8 cellular contexts compared by ENCODE assay signal in the genomic region with DNA sequence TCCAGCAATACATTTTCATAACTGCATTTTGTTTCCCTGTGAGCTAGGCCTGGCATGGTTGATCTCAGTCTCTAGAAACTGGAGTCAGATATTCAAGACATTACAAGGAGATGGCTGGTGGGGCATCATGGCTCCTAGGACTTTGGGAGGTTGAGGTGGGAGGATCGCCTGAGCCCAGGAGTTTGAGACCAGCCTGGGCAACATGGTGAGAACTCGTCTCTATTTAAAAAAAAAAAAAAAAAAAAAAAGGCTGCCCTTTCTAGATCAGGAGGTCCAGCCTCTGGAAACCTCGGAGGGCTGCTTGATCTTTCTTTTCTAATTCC. TPM values are rescaled to one million over a fixed set of nuclear protein-coding genes. Genes with fewer than 3 reads are reported as not detected.
DNase-seq lines count a peak whose midpoint lies in the region; ATAC-seq, FAIRE-seq and TF ChIP-seq lines count a peak whose summit lies in the region.

No MANE protein-coding gene starts in this region.

- no TSS peak for BruUV-seq in OCI-LY7 (replicated peaks; lab: Mats Ljungman, UMichigan)

- H3K27me3 Mint-ChIP-seq in CD8-positive, alpha-beta T cell (ENCODE audit: low read depth): no peaks in the 10 kb centered on the region
- peaks cover 4% of the 10 kb centered on the region for H3K27me3 Mint-ChIP-seq in endothelial cell (ENCODE audit: unreplicated experiment)

- no peak for TF ChIP-seq CTCF in CD8-positive, alpha-beta T cell (IDR thresholded peaks at IDR 0.05)
- TF ChIP-seq CTCF in OCI-LY7 (conservative IDR thresholded peaks at IDR 0.05; ENCODE audit: low read length) (no peak), endothelial cell (IDR thresholded peaks at IDR 0.05; ENCODE audit: unreplicated experiment) (no peak), pancreas (IDR thresholded peaks at IDR 0.05) (no peak)

- no peaks in the 10 kb centered on the region for H3K27me3 ChIP-seq in CD8-positive, alpha-beta T cell (ENCODE audit: insufficient read depth, low read length)
- H3K27me3 ChIP-seq in pancreas: no peaks in the 10 kb centered on the region

- DNase-seq in CD8-positive, alpha-beta T cell: no peak
- no peak for DNase-seq in OCI-LY7 (ENCODE audit: low spot score)
- no peak for DNase-seq in endothelial cell (ENCODE audit: low spot score)
- no peak for DNase-seq in pancreas
- no peak for DNase-seq in EL
- no peak for DNase-seq in GF-D8 (lab: John Stamatoyannopoulos, UW)
- no peak for DNase-seq in GDM1 (lab: John Stamatoyannopoulos, UW)

- ATAC-seq in CD8-positive, alpha-beta T cell: no peak
- peak in 1 of 4 donors; percentile 4 for ATAC-seq in pancreas
- no peak for ATAC-seq in GM21526 (IDR thresholded peaks at IDR 0.05; ENCODE audit: low FRiP score, unreplicated experiment)

- peaks cover 26% of the 10 kb centered on the region for H3K36me3 Mint-ChIP-seq in CD8-positive, alpha-beta T cell
- H3K36me3 Mint-ChIP-seq in endothelial cell (ENCODE audit: low read depth, unreplicated experiment): peaks cover 10% of the 10 kb centered on the region

- POLR2A ChIA-PET in CD8-positive, alpha-beta T cell (lab: Charles Lee): interaction anchor here (0.7 to 3.7 kb wide), 4 partner anchors 14 to 249 kb away, joined by 4 to 19 read pairs (median 6); a partner anchor contains a TSS
- POLR2A ChIA-PET in OCI-LY7 (lab: Charles Lee): interaction anchor here (0.7 to 4.9 kb wide), 12 partner anchors 8 to 220 kb away, joined by 3 to 34 read pairs (median 6); a partner anchor contains a TSS

- WGBS in pancreas, 2 donors: 9 to 23% methylated on average over 3 of the region's 3 CpGs

- H3K27ac Mint-ChIP-seq in CD8-positive, alpha-beta T cell: peak overlapping the region; percentile 92
- peak overlapping the region; percentile 95 for H3K27ac Mint-ChIP-seq in endothelial cell (ENCODE audit: unreplicated experiment)

- H3K4me3 ChIP-seq in CD8-positive, alpha-beta T cell (ENCODE audit: low read depth, low read length): peak overlapping the region; percentile 85
- H3K4me3 ChIP-seq in OCI-LY7 (ENCODE audit: low read depth, low read length, poor library complexity, severe bottlenecking) (peak overlapping the region; percentile 83), pancreas (peak overlapping the region in 2 of 4 donors; percentile 60 to 70)

- CTCF ChIA-PET in CD8-positive, alpha-beta T cell (lab: Charles Lee): interaction anchor here (1.1 to 1.4 kb wide), 2 partner anchors 25 to 188 kb away, joined by 4 read pairs; no protein-coding TSS in a partner anchor
- CTCF ChIA-PET in OCI-LY7 (lab: Charles Lee; ENCODE audit: unreplicated experiment): no interaction called here

- peaks cover 29% of the 10 kb centered on the region; the same call in 1 of the 2 replicates for H3K79me2 ChIP-seq in OCI-LY7 (ENCODE audit: insufficient read depth, low read depth, low read length)

- peak overlapping the region; percentile 93 for H3K4me3 Mint-ChIP-seq in CD8-positive, alpha-beta T cell
- peak overlapping the region; percentile 91 for H3K4me3 Mint-ChIP-seq in endothelial cell (ENCODE audit: unreplicated experiment)

- H3K9me3 ChIP-seq in CD8-positive, alpha-beta T cell (ENCODE audit: low read length): no peaks in the 10 kb centered on the region
- no peaks in the 10 kb centered on the region for H3K9me3 ChIP-seq in OCI-LY7 (ENCODE audit: low read length)
- no peaks in the 10 kb centered on the region for H3K9me3 ChIP-seq in pancreas

- no peaks in the 10 kb centered on the region for H3K9me2 ChIP-seq in OCI-LY7 (ENCODE audit: insufficient read depth, low read length)

- H3K9me3 Mint-ChIP-seq in CD8-positive, alpha-beta T cell: no peaks in the 10 kb centered on the region
- H3K9me3 Mint-ChIP-seq in endothelial cell (ENCODE audit: unreplicated experiment): no peaks in the 10 kb centered on the region

- peaks cover 7% of the 10 kb centered on the region for H3K36me3 ChIP-seq in CD8-positive, alpha-beta T cell (ENCODE audit: insufficient read depth, low read length)
- H3K36me3 ChIP-seq in OCI-LY7 (ENCODE audit: insufficient read depth, low read length) (peaks cover 25% of the 10 kb centered on the region), pancreas (peaks cover 0 to under 1% (median 0%) of the 10 kb centered on the region in 3 donors)

- H3K4me1 Mint-ChIP-seq in CD8-positive, alpha-beta T cell (ENCODE audit: low read depth): peaks cover 40% of the 10 kb centered on the region
- peaks cover 44% of the 10 kb centered on the region for H3K4me1 Mint-ChIP-seq in endothelial cell (ENCODE audit: unreplicated experiment)

- peak overlapping the region; percentile 95 for H3K4me2 ChIP-seq in OCI-LY7 (ENCODE audit: low read length)

- H3K27ac ChIP-seq in CD8-positive, alpha-beta T cell (ENCODE audit: low read depth, low read length): no peak overlapping the region
- H3K27ac ChIP-seq in OCI-LY7 (ENCODE audit: low read depth, low read length, poor library complexity, severe bottlenecking) (peak overlapping the region; percentile 79), pancreas (peak overlapping the region; percentile 75 to 91 (median 83))

- H3K4me1 ChIP-seq in CD8-positive, alpha-beta T cell (ENCODE audit: insufficient read depth, low read length): peaks cover 18% of the 10 kb centered on the region
- peaks cover 27% of the 10 kb centered on the region for H3K4me1 ChIP-seq in OCI-LY7 (ENCODE audit: insufficient read depth, low read length, poor library complexity, severe bottlenecking)
- peaks cover 9 to 18% (median 11%) of the 10 kb centered on the region in 3 donors for H3K4me1 ChIP-seq in pancreas

- FAIRE-seq in pancreas (lab: Jason Lieb, UNC): no peak

- no peaks in the 10 kb centered on the region for H4K20me1 ChIP-seq in OCI-LY7 (ENCODE audit: insufficient read depth, low read length)

- H2AFZ ChIP-seq in OCI-LY7 (ENCODE audit: low read length): peak overlapping the region; percentile 72; the same call in 1 of the 2 replicates

- intact Hi-C loops in CD8-positive, alpha-beta T cell (cut with DNase I, micrococcal nuclease): loop anchor here (1.0 to 2.0 kb wide), 3 partner anchors 16 to 18 kb away; a partner anchor contains a TSS
- intact Hi-C loops in OCI-LY7 (cut with micrococcal nuclease; ENCODE audit: unreplicated experiment) (no loop called here), pancreas (cut with DNase I) (no loop called here)

RNA-seq across cellular contexts. Expression of a gene that starts 0.4 kb away (rescaled TPM):
- 10 to 100 TPM; 28.1 to 28.7 TPM for total RNA-seq in CD8-positive, alpha-beta T cell
- 112 and 156 TPM in 2 replicates for total RNA-seq in OCI-LY7 (2014; rRNA removed; shearing (Covaris generic))
- total RNA-seq in OCI-LY7 (2022): 152 and 160 TPM in 2 replicates
- 225 TPM for total RNA-seq in endothelial cell (ENCODE audit: unreplicated experiment)
- 100 to 1,000 TPM in 1 of 6 donors, 10 to 100 TPM in 5; 57.7 to 109 (median 69.7) TPM for total RNA-seq in pancreas
- polyA plus RNA-seq in pancreas: 100 to 1,000 TPM; 137 to 150 TPM

RNA-seq across cellular contexts. Expression of a gene that starts 7.2 kb away (rescaled TPM):
- 10 to 100 TPM; 22.7 to 23.9 TPM for total RNA-seq in CD8-positive, alpha-beta T cell
- total RNA-seq in OCI-LY7 (2014; rRNA removed; shearing (Covaris generic)): 0.54 and 3.0 TPM in 2 replicates
- total RNA-seq in OCI-LY7 (2022) (3.8 and 3.9 TPM in 2 replicates), endothelial cell (ENCODE audit: unreplicated experiment) (296 TPM), pancreas (10 to 100 TPM in 3 of 6 donors, 1 to 10 TPM in 3; 8.3 to 14.2 (median 11.1) TPM)
- polyA plus RNA-seq in pancreas: 10 to 100 TPM; 27.7 to 29.5 TPM

RNA-seq across cellular contexts. Expression of a gene that starts 15.7 kb away (rescaled TPM):
- 10 to 100 TPM; 20.7 to 24.0 TPM for total RNA-seq in CD8-positive, alpha-beta T cell
- total RNA-seq in OCI-LY7 (2014; rRNA removed; shearing (Covaris generic)): 16.5 and 33.3 TPM in 2 replicates
- total RNA-seq in OCI-LY7 (2022): 32.5 and 32.8 TPM in 2 replicates
- total RNA-seq in endothelial cell (ENCODE audit: unreplicated experiment): 145 TPM
- 10 to 100 TPM; 21.7 to 43.4 (median 31.0) TPM for total RNA-seq in pancreas
- 10 to 100 TPM; 15.7 to 16.2 TPM for polyA plus RNA-seq in pancreas

RNA-seq across cellular contexts. Expression of a gene that starts 18.5 kb away (rescaled TPM):
- 10 to 100 TPM; 38.1 to 41.0 TPM for total RNA-seq in CD8-positive, alpha-beta T cell
- total RNA-seq in OCI-LY7 (2014; rRNA removed; shearing (Covaris generic)): 98.4 and 179 TPM in 2 replicates
- total RNA-seq in OCI-LY7 (2022) (95.1 and 97.8 TPM in 2 replicates), endothelial cell (ENCODE audit: unreplicated experiment) (155 TPM), pancreas (10 to 100 TPM; 53.5 to 94.1 (median 60.2) TPM)
- 100 to 1,000 TPM in 1 of 2 donors, 10 to 100 TPM in 1; 92.6 to 104 TPM for polyA plus RNA-seq in pancreas

RNA-seq across cellular contexts. Expression of a gene that starts 25.5 kb away (rescaled TPM):
- total RNA-seq in CD8-positive, alpha-beta T cell: 1 to 10 TPM; 5.7 to 6.0 TPM
- 0.92 TPM in 1 of 2 replicates, not detected in the other for total RNA-seq in OCI-LY7 (2014; rRNA removed; shearing (Covaris generic))
- total RNA-seq in OCI-LY7 (2022) (0.74 and 1.1 TPM in 2 replicates), endothelial cell (ENCODE audit: unreplicated experiment) (42.4 TPM), pancreas (10 to 100 TPM; 14.8 to 20.8 (median 17.6) TPM)
- 10 to 100 TPM; 36.8 to 47.6 TPM for polyA plus RNA-seq in pancreas

Comparison
In these comparisons a context has a peak if more than half of its experiments do, and no peak if none do; other contexts are left out.
1. RNA of a gene that starts 7.2 kb away (total RNA-seq): 296 TPM in endothelial cell (single experiment); 22.7 to 23.9 TPM in CD8-positive, alpha-beta T cell, 8.3 to 14.2 TPM in pancreas and 0.54 to 3.9 TPM in OCI-LY7; every median in the first group is over 10 times any median in the second.
2. intact Hi-C loops: an anchor here in CD8-positive, alpha-beta T cell (1.0 to 2.0 kb wide); none called in OCI-LY7 and pancreas.